Comparison of ENCODE assay signal across 10 cellular contexts in genomic region chr19:6772866-6773322, GRCh38. TPM values are rescaled to one million over a fixed set of nuclear protein-coding genes. Genes with fewer than 3 reads are reported as not detected.
DNase-seq lines count a peak whose midpoint lies in the region; ATAC-seq and TF ChIP-seq lines count a peak whose summit lies in the region.
"Had no signal": no experiment of that assay in that cellular context is flagged by ENCODE, and none has a peak within 500 bp of the region (broad histone marks: within the 10 kb centered on the region; RNA-seq: fewer than 3 reads in every experiment).

No MANE protein-coding gene starts in this region.

- H3K9me2 ChIP-seq in MM.1S (replicated peaks; ENCODE audit: insufficient read depth, low read length): no peaks in the 10 kb centered on the region

- H3K27me3 ChIP-seq in MM.1S (replicated peaks; ENCODE audit: insufficient read depth, low read length) (no peaks in the 10 kb centered on the region), iPS-15b (ENCODE audit: control insufficient read depth, insufficient read depth, low read length) (no peaks in the 10 kb centered on the region), suprapubic skin (no peaks in the 10 kb centered on the region), HAP-1 (ENCODE audit: low read depth) (no peaks in the 10 kb centered on the region)

- 86% methylated on average over 9 of the region's 14 CpGs for WGBS in suprapubic skin

- H3K4me3 Mint-ChIP-seq in activated CD8-positive, alpha-beta memory T cell treated with anti-CD3 and anti-CD28 coated beads, Interleukin-2, amount 10 ng/mL, durations not matched to agents 7 days and 5 days: peak overlapping the region; percentile 96

- peak; percentile 4 for ATAC-seq in activated CD8-positive, alpha-beta memory T cell treated with anti-CD3 and anti-CD28 coated beads, Interleukin-2, amount 10 ng/mL, durations not matched to agents 7 days and 5 days
- no peak for ATAC-seq in GM21381 (IDR thresholded peaks at IDR 0.05; ENCODE audit: unreplicated experiment)

- H3K27me3 Mint-ChIP-seq in activated CD8-positive, alpha-beta memory T cell treated with anti-CD3 and anti-CD28 coated beads, Interleukin-2, amount 10 ng/mL, durations not matched to agents 7 days and 5 days: no peaks in the 10 kb centered on the region

- H2AFZ ChIP-seq in MM.1S (ENCODE audit: low read length): 0 out of 2 replicates have a peak overlapping the region, but pooled peaks have one; percentile 25

- TF ChIP-seq POLR2A in suprapubic skin (IDR thresholded peaks at IDR 0.05): no peak

- no peak for TF ChIP-seq CTCF in MM.1S (IDR thresholded peaks at IDR 0.05; ENCODE audit: low read length)
- no peak for TF ChIP-seq CTCF in suprapubic skin (IDR thresholded peaks at IDR 0.05)

- peaks cover 8% of the 10 kb centered on the region; the same call in 1 of the 2 replicates for H3K36me3 ChIP-seq in MM.1S (replicated peaks; ENCODE audit: insufficient read depth, low read length)
- no peaks in the 10 kb centered on the region for H3K36me3 ChIP-seq in iPS-15b (ENCODE audit: control insufficient read depth, insufficient read depth, low read length)
- H3K36me3 ChIP-seq in suprapubic skin: no peaks in the 10 kb centered on the region
- no peaks in the 10 kb centered on the region for H3K36me3 ChIP-seq in HAP-1 (replicated peaks)

- no peak for DNase-seq in activated CD8-positive, alpha-beta memory T cell treated with anti-CD3 and anti-CD28 coated beads, Interleukin-2, amount 10 ng/mL, durations not matched to agents 7 days and 5 days
- DNase-seq in activated CD8-positive, alpha-beta memory T cell treated with anti-CD3 and anti-CD28 coated beads, Interleukin-2, amount 50 U/mL, for 48 hours: no peak
- DNase-seq in MM.1S (no peak), suprapubic skin (ENCODE audit: low spot score in 2 of 2) (no peak), activated gamma-delta T cell (lab: John Stamatoyannopoulos, UW) (no peak), HAP-1 (ENCODE audit: low spot score in 2 of 2) (no peak)
- DNase-seq: glutamatergic neuron, NCI-H2107 had no signal

- H3K9ac ChIP-seq in MM.1S (ENCODE audit: low read length) (peak overlapping the region; percentile 83), iPS-15b (ENCODE audit: low read depth, low read length) (peak overlapping the region; percentile 54)

- peaks cover 29% of the 10 kb centered on the region for H3F3A ChIP-seq in MM.1S (ENCODE audit: insufficient read depth, low read length)

- H3K4me1 ChIP-seq in MM.1S (ENCODE audit: low read length) (peaks cover 29% of the 10 kb centered on the region), iPS-15b (ENCODE audit: control insufficient read depth, insufficient read depth, low read length) (peaks cover 5% of the 10 kb centered on the region), suprapubic skin (peaks cover 1% of the 10 kb centered on the region), HAP-1 (no peaks in the 10 kb centered on the region)

- peak overlapping the region; percentile 68 for H3K4me2 ChIP-seq in MM.1S (ENCODE audit: low read depth, low read length)

- peaks cover 7% of the 10 kb centered on the region for H3K9me3 Mint-ChIP-seq in activated CD8-positive, alpha-beta memory T cell treated with anti-CD3 and anti-CD28 coated beads, Interleukin-2, amount 10 ng/mL, durations not matched to agents 7 days and 5 days (ENCODE audit: low read depth)

- TF ChIP-seq EP300 in suprapubic skin (IDR thresholded peaks at IDR 0.05): no peak

- peak overlapping the region; percentile 89 for H3K27ac Mint-ChIP-seq in activated CD8-positive, alpha-beta memory T cell treated with anti-CD3 and anti-CD28 coated beads, Interleukin-2, amount 10 ng/mL, durations not matched to agents 7 days and 5 days

- H3K36me3 Mint-ChIP-seq in activated CD8-positive, alpha-beta memory T cell treated with anti-CD3 and anti-CD28 coated beads, Interleukin-2, amount 10 ng/mL, durations not matched to agents 7 days and 5 days: peaks cover 30% of the 10 kb centered on the region

- CTCF ChIA-PET in activated CD8-positive, alpha-beta memory T cell treated with anti-CD3 and anti-CD28 coated beads, Interleukin-2, amount 10 ng/mL, durations not matched to agents 7 days and 5 days (lab: Charles Lee): interaction anchor here (0.6 to 4.8 kb wide), 13 partner anchors 9 to 268 kb away, joined by 3 to 46 read pairs (median 4); partner anchors contain the start of gene GPR108

- no peaks in the 10 kb centered on the region for H3K9me3 ChIP-seq in MM.1S (replicated peaks; ENCODE audit: insufficient read depth, low read length)
- no peaks in the 10 kb centered on the region for H3K9me3 ChIP-seq in iPS-15b (ENCODE audit: control insufficient read depth, insufficient read depth, low read length)
- H3K9me3 ChIP-seq in suprapubic skin: no peaks in the 10 kb centered on the region
- H3K9me3 ChIP-seq in HAP-1: no peaks in the 10 kb centered on the region

- H4K20me1 ChIP-seq in MM.1S (ENCODE audit: insufficient read depth, low read length): peaks cover 5% of the 10 kb centered on the region; the same call in 1 of the 2 replicates

- H3K4me3 ChIP-seq in MM.1S (ENCODE audit: low read length) (peak overlapping the region; percentile 96), iPS-15b (ENCODE audit: low read depth, low read length) (peak overlapping the region; percentile 39), suprapubic skin (peak overlapping the region; percentile 40), HAP-1 (no peak overlapping the region)

- peaks cover 61% of the 10 kb centered on the region for H3K79me2 ChIP-seq in MM.1S (ENCODE audit: low read length)

- H3K4me1 Mint-ChIP-seq in activated CD8-positive, alpha-beta memory T cell treated with anti-CD3 and anti-CD28 coated beads, Interleukin-2, amount 10 ng/mL, durations not matched to agents 7 days and 5 days: peaks cover 55% of the 10 kb centered on the region

- peak overlapping the region; percentile 64 for H3K27ac ChIP-seq in MM.1S (ENCODE audit: low read length)
- no peak overlapping the region for H3K27ac ChIP-seq in suprapubic skin

- in situ Hi-C loops in HAP-1 (cut with MboI; ENCODE audit: low sequenced_read_pairs): no loop called here

RNA-seq across cellular contexts. Expression of gene VAV1, which starts 0.4 kb away (rescaled TPM):
- total RNA-seq in activated CD8-positive, alpha-beta memory T cell treated with anti-CD3 and anti-CD28 coated beads, Interleukin-2, amount 10 ng/mL, durations not matched to agents 7 days and 5 days: 100 to 1,000 TPM in 1 of 2 experiments, 10 to 100 TPM in 1; 98.5 to 114 TPM
- total RNA-seq in suprapubic skin: 1 to 10 TPM; 1.1 to 3.1 (median 1.2) TPM

RNA-seq across cellular contexts. Expression of gene SH2D3A, which starts 5.7 kb away (rescaled TPM):
- 10 to 100 TPM; 13.8 to 22.3 TPM for total RNA-seq in activated CD8-positive, alpha-beta memory T cell treated with anti-CD3 and anti-CD28 coated beads, Interleukin-2, amount 10 ng/mL, durations not matched to agents 7 days and 5 days
- total RNA-seq in suprapubic skin: 10 to 100 TPM; 52.4 to 77.2 (median 66.8) TPM

RNA-seq across cellular contexts. Expression of gene TRIP10, which starts 33.4 kb away (rescaled TPM):
- 10 to 100 TPM; 13.7 to 22.2 TPM for total RNA-seq in activated CD8-positive, alpha-beta memory T cell treated with anti-CD3 and anti-CD28 coated beads, Interleukin-2, amount 10 ng/mL, durations not matched to agents 7 days and 5 days
- 10 to 100 TPM; 25.5 to 80.7 (median 40.5) TPM for total RNA-seq in suprapubic skin

RNA-seq across cellular contexts. Expression of gene GPR108, which starts 35.5 kb away (rescaled TPM):
- 100 to 1,000 TPM in 1 of 2 experiments, 10 to 100 TPM in 1; 77.2 to 100 TPM for total RNA-seq in activated CD8-positive, alpha-beta memory T cell treated with anti-CD3 and anti-CD28 coated beads, Interleukin-2, amount 10 ng/mL, durations not matched to agents 7 days and 5 days
- 10 to 100 TPM; 52.9 to 72.7 (median 60.7) TPM for total RNA-seq in suprapubic skin

RNA-seq across cellular contexts. Expression of gene C3, which starts 52.4 kb away (rescaled TPM):
- 1 to 10 TPM in 1 of 2 experiments, under 1 TPM in 1; 0.67 to 1.0 TPM for total RNA-seq in activated CD8-positive, alpha-beta memory T cell treated with anti-CD3 and anti-CD28 coated beads, Interleukin-2, amount 10 ng/mL, durations not matched to agents 7 days and 5 days
- total RNA-seq in suprapubic skin: 100 to 1,000 TPM in 2 of 4 donors, 10 to 100 TPM in 2; 55.3 to 109 (median 86.8) TPM

Comparison
In these comparisons a context has a peak if more than half of its experiments do, and no peak if none do; other contexts are left out.
1. RNA of gene VAV1, which starts 0.4 kb away (total RNA-seq): 98.5 to 114 TPM in activated CD8-positive, alpha-beta memory T cell treated with anti-CD3 and anti-CD28 coated beads, Interleukin-2, amount 10 ng/mL, durations not matched to agents 7 days and 5 days; 1.1 to 3.1 TPM in suprapubic skin; every median in the first group is over 10 times any median in the second.